ENCODE assay signal across 2 cellular contexts in genomic region chr15:44716983-44717602, GRCh38.
TF ChIP-seq lines count a peak whose summit lies in the region.

No MANE protein-coding gene starts in this region.

TF ChIP-seq in HepG2, 621 proteins besides CTCF, POLR2A, EP300 and RAD21:
- peak; percentile 34 for TF ChIP-seq MAFF (IDR thresholded peaks at IDR 0.05; ENCODE audit: low read depth, low read length)
- TF ChIP-seq ZNF431 (CRISPR knock-in tag; IDR thresholded peaks at IDR 0.05; ENCODE audit: borderline replicate concordance, low read depth) = no peak
- peak; percentile 45 to 57; a peak in 3 of 4 replicates for TF ChIP-seq MAFK (conservative IDR thresholded peaks at IDR 0.05 in 1 of 2, IDR thresholded peaks at IDR 0.05 in 1 of 2; ENCODE audit: low read length in 2 of 2)

TF ChIP-seq in GM12878, 131 proteins besides CTCF, POLR2A, EP300 and RAD21:
- TF ChIP-seq PRDM15 (CRISPR knock-in tag; IDR thresholded peaks at IDR 0.05) = no peak
- TF ChIP-seq HDAC6 (IDR thresholded peaks at IDR 0.05; ENCODE audit: unreplicated experiment) = no peak
- peak; percentile 21; the same call in 1 of the 2 replicates for TF ChIP-seq SMAD5 (IDR thresholded peaks at IDR 0.05; ENCODE audit: low read depth)
- peak; percentile 54; the same call in 1 of the 2 replicates for TF ChIP-seq POLR2AphosphoS2 (IDR thresholded peaks at IDR 0.05; ENCODE audit: low read depth, low read length)
- TF ChIP-seq ZNF274 (IDR thresholded peaks at IDR 0.05; ENCODE audit: insufficient read depth, insufficient read length) = no peak
- TF ChIP-seq FOXM1 (IDR thresholded peaks at IDR 0.05; ENCODE audit: low read depth, low read length) = no peak
- TF ChIP-seq EGR1 (IDR thresholded peaks at IDR 0.05; ENCODE audit: borderline replicate concordance in 1 of 2, low read depth in 2 of 2, low read length in 2 of 2) = no peak
- TF ChIP-seq, protein P1, sequence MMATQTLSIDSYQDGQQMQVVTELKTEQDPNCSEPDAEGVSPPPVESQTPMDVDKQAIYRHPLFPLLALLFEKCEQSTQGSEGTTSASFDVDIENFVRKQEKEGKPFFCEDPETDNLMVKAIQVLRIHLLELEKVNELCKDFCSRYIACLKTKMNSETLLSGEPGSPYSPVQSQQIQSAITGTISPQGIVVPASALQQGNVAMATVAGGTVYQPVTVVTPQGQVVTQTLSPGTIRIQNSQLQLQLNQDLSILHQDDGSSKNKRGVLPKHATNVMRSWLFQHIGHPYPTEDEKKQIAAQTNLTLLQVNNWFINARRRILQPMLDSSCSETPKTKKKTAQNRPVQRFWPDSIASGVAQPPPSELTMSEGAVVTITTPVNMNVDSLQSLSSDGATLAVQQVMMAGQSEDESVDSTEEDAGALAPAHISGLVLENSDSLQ (IDR thresholded peaks at IDR 0.05) = no peak
- no peak for TF ChIP-seq RBBP5 (conservative IDR thresholded peaks at IDR 0.05)
- no peak for TF ChIP-seq MYB (IDR thresholded peaks at IDR 0.05; ENCODE audit: borderline replicate concordance, low read depth, low read length)
- no peak for TF ChIP-seq ZZZ3 (IDR thresholded peaks at IDR 0.05; ENCODE audit: control insufficient read depth, insufficient read length, low read depth)
- no peak for TF ChIP-seq USF2 (IDR thresholded peaks at IDR 0.05; ENCODE audit: borderline replicate concordance, low read depth, low read length)
- no peak for TF ChIP-seq CHD2 (IDR thresholded peaks at IDR 0.05; ENCODE audit: borderline replicate concordance, low read depth, low read length)
- no peak for TF ChIP-seq NR2C2 (IDR thresholded peaks at IDR 0.05; ENCODE audit: borderline replicate concordance, control insufficient read depth, insufficient read length, low read depth)
- TF ChIP-seq STAT3 (IDR thresholded peaks at IDR 0.05; ENCODE audit: low read depth, low read length) = no peak
- peak; percentile 53 for TF ChIP-seq POLR2AphosphoS5 (IDR thresholded peaks at IDR 0.05; ENCODE audit: low read length)
- TF ChIP-seq KAT2A (conservative IDR thresholded peaks at IDR 0.05; ENCODE audit: control insufficient read depth, low read depth, low read length) = no peak
- no peak for TF ChIP-seq CREB1 (IDR thresholded peaks at IDR 0.05; ENCODE audit: low read depth)
- no peak for TF ChIP-seq DPF2 (IDR thresholded peaks at IDR 0.05)
- no peak for TF ChIP-seq ZBTB40 (IDR thresholded peaks at IDR 0.05; ENCODE audit: borderline replicate concordance)
- TF ChIP-seq ZNF217 (IDR thresholded peaks at IDR 0.05) = no peak
- 0 out of 2 replicates have a peak, but pooled peaks have one; percentile 12 for TF ChIP-seq NFIC (IDR thresholded peaks at IDR 0.05; ENCODE audit: low read depth, low read length)
- TF ChIP-seq CHD4 (IDR thresholded peaks at IDR 0.05) = no peak
- peak; percentile 32 for TF ChIP-seq BACH1 (IDR thresholded peaks at IDR 0.05; ENCODE audit: borderline replicate concordance)
- peak; percentile 73; the same call in 1 of the 2 replicates for TF ChIP-seq ZBTB4 (CRISPR knock-in tag; IDR thresholded peaks at IDR 0.05)
- no peak for TF ChIP-seq HCFC1 (IDR thresholded peaks at IDR 0.05; ENCODE audit: low read length)
- no peak for TF ChIP-seq ZBTB33 (IDR thresholded peaks at IDR 0.05)
- TF ChIP-seq TARDBP (IDR thresholded peaks at IDR 0.05; ENCODE audit: borderline replicate concordance) = no peak
- 0 out of 2 replicates have a peak, but pooled peaks have one; percentile 19 for TF ChIP-seq ATF2 (IDR thresholded peaks at IDR 0.05; ENCODE audit: low read length)
